ENCODE assay signal across 8 cellular contexts in the genomic region with DNA sequence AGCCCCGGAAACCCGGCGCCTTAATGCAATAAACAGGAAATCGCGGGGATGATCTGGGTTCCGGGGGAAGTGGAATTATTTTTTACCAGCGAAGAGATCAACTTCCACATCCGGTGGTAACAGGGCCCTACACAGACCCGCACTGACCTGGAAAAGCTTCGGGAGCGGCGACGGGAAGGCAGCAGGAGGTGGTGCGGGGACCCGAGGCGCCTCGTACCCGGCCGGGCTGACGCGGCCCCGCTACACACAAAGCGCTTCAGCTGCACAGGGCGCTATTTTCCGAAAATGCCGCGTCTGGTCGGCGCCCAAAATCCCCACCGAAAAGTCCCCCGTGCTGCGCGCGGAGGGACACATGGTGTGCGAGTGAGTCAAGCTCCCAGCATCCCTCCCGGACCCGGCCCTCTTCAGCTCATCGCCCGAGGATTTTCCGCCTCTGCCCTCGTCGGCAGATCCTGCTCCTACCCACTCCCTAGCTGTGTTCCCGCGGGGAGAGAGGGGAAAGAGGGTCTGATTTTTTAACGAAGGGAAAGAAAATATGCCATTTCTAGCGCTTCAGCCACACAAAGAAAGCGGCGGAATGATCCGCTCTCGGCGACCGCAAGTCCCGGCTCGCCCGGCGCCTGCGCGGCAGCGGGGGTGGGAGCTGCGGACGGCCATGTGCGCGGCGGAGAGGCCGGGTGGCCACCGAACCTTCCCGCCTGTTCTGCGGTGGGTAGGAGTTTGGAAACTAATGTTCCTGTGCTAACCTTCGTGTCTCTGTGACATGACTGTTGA. TPM values are rescaled to one million over a fixed set of nuclear protein-coding genes. Genes with fewer than 3 reads are reported as not detected.
DNase-seq lines count a peak whose midpoint lies in the region; ATAC-seq and TF ChIP-seq lines count a peak whose summit lies in the region.

A gene (minus strand): TSS at position 361 of the 774 bp plus-strand sequence. CDS start 45,400 bp downstream, outside the sequence.

- peak; percentile 90; the same call in 1 of the 2 replicates for TF ChIP-seq POLR2A in IMR-90 (IDR thresholded peaks at IDR 0.05; ENCODE audit: low read depth, low read length)

- in situ Hi-C loops in IMR-90 (cut with MboI; ENCODE audit: low sequenced_read_pairs), result no loop called here

- peak; percentile 88 for DNase-seq in COR-L47 (lab: John Stamatoyannopoulos, UW)
- DNase-seq in IMR-90, result peak; percentile 94
- peak; percentile 70 for DNase-seq in PC-3
- DNase-seq in activated T-cell treated with anti-CD3 and anti-CD28 coated beads for 48 hours (ENCODE audit: low read depth), result peak; percentile 90
- peak; percentile 89 for DNase-seq in epithelial cell of prostate (ENCODE audit: low read depth, low spot score)
- DNase-seq in mucosa of gallbladder (ENCODE audit: low spot score), result peak; percentile 86
- peak; percentile 84 for DNase-seq in stimulated activated CD8-positive, alpha-beta memory T cell treated with anti-CD3 and anti-CD28 coated beads, Interleukin-4, amount 100 ng/mL, for 24 hours (ENCODE audit: low read depth)

- no TSS peak for BruUV-seq in IMR-90 (replicated peaks; lab: Mats Ljungman, UMichigan)
- no TSS peak for BruUV-seq in PC-3 (replicated peaks; lab: Mats Ljungman, UMichigan)

- H3K23ac ChIP-seq in IMR-90 (ENCODE audit: low read depth, low read length), result peak within 1 kb of the TSS; percentile 99

- POLR2A ChIA-PET in IMR-90 (lab: Charles Lee; ENCODE audit: unreplicated experiment) (interaction anchor here (0.7 to 0.8 kb wide), 2 partner anchors 18 kb away, joined by 3 read pairs; no protein-coding TSS in a partner anchor), PC-3 (lab: Charles Lee; ENCODE audit: unreplicated experiment) (no interaction called here)

- H4K5ac ChIP-seq in IMR-90 (ENCODE audit: low read depth, low read length), result peak within 1 kb of the TSS; percentile 98

- peak within 1 kb of the TSS; percentile 99 for H3K9ac ChIP-seq in IMR-90 (ENCODE audit: low read depth, low read length)
- peak within 1 kb of the TSS; percentile 99 for H3K9ac ChIP-seq in PC-3 (ENCODE audit: low read length)

- H3K4me1 ChIP-seq in IMR-90 (ENCODE audit: control insufficient read depth, insufficient read depth, low read length) (no peaks in the 10 kb centered on the region; the same call in 1 of the 2 replicates), PC-3 (ENCODE audit: insufficient read depth, low read length) (peaks cover 29% of the 10 kb centered on the region)

- peak within 1 kb of the TSS; percentile 99 for H2AFZ ChIP-seq in IMR-90 (replicated peaks; ENCODE audit: low read length, poor library complexity)
- peak within 1 kb of the TSS; percentile 85 for H2AFZ ChIP-seq in PC-3 (ENCODE audit: low read length)

- H3K4ac ChIP-seq in IMR-90 (ENCODE audit: low read depth, low read length), result peak within 1 kb of the TSS; percentile 99

- peak within 1 kb of the TSS; percentile 69 for H2BK20ac ChIP-seq in IMR-90 (ENCODE audit: low read depth, low read length)

- 1% methylated on average over 43 of the region's 69 CpGs; no CpG with 5 or more reads in 1 of the 2 experiments for WGBS in IMR-90 (ENCODE audit: extremely low coverage in 2 of 2, insufficient read length in 1 of 2), 2 experiments

- H3K18ac ChIP-seq in IMR-90 (ENCODE audit: low read depth, low read length), result peak within 1 kb of the TSS; percentile 98

- no peak for TF ChIP-seq CTCF in IMR-90 (conservative IDR thresholded peaks at IDR 0.05; ENCODE audit: low read depth, low read length)
- TF ChIP-seq CTCF in PC-3 (conservative IDR thresholded peaks at IDR 0.05; ENCODE audit: low read depth, low read length), result no peak

- no peak for TF ChIP-seq RAD21 in IMR-90 (IDR thresholded peaks at IDR 0.05; ENCODE audit: low read length)

- no peaks in the 10 kb centered on the region for H3K9me3 ChIP-seq in IMR-90 (ENCODE audit: control insufficient read depth, insufficient read depth, low read length)
- H3K9me3 ChIP-seq in PC-3 (ENCODE audit: low read length), result no peaks in the 10 kb centered on the region

- H4K8ac ChIP-seq in IMR-90 (ENCODE audit: low read depth in 2 of 2, low read length in 2 of 2), result peak within 1 kb of the TSS; percentile 93 to 100

- H2AK9ac ChIP-seq in IMR-90 (replicated peaks; ENCODE audit: low read depth, low read length, poor library complexity), result peak within 1 kb of the TSS; percentile 99

- no peaks in the 10 kb centered on the region for H3K9me2 ChIP-seq in PC-3 (replicated peaks; ENCODE audit: low read length)

- H2AK5ac ChIP-seq in IMR-90 (ENCODE audit: low read depth, low read length), result peak within 1 kb of the TSS; percentile 99

- peak within 1 kb of the TSS; percentile 94 for H2BK15ac ChIP-seq in IMR-90 (ENCODE audit: low read depth, low read length)

- peaks cover 29% of the 10 kb centered on the region for H4K20me1 ChIP-seq in IMR-90 (ENCODE audit: insufficient read depth, low read length)
- peaks cover 33% of the 10 kb centered on the region; the same call in 1 of the 2 replicates for H4K20me1 ChIP-seq in PC-3 (ENCODE audit: low read length)

- H2BK5ac ChIP-seq in IMR-90 (ENCODE audit: low read depth, low read length, poor library complexity, severe bottlenecking), result peak within 1 kb of the TSS; percentile 99

- H3K79me1 ChIP-seq in IMR-90 (ENCODE audit: low read depth in 1 of 2, low read length in 2 of 2), result peaks cover 19 to 49% of the 10 kb centered on the region in 2 experiments

- ATAC-seq in GM21447 (IDR thresholded peaks at IDR 0.05; ENCODE audit: unreplicated experiment) (peak; percentile 45), IMR-90 (ENCODE audit: low read depth) (peak; percentile 66), PC-3 (peak; percentile 68)

- CTCF ChIA-PET in IMR-90 (lab: Yijun Ruan, JAX) (no interaction called here), PC-3 (lab: Charles Lee) (no interaction called here)

- peak within 1 kb of the TSS; percentile 100 for H3K14ac ChIP-seq in IMR-90 (replicated peaks; ENCODE audit: low read depth, low read length)

- H4K91ac ChIP-seq in IMR-90 (ENCODE audit: insufficient read depth, low read depth, low read length), result peak within 1 kb of the TSS; percentile 100

- dilution Hi-C loops in IMR-90 (cut with HindIII; ENCODE audit: low sequenced_read_pairs, unreplicated experiment), result no loop called here

- peaks cover 12% of the 10 kb centered on the region for H3K9me1 ChIP-seq in IMR-90 (ENCODE audit: insufficient read depth, low read length)

- peaks cover 88% of the 10 kb centered on the region for H3K79me2 ChIP-seq in PC-3 (ENCODE audit: low read length)

- peak within 1 kb of the TSS; percentile 60 for H3K4me3 ChIP-seq in IMR-90 (ENCODE audit: insufficient read depth, low read depth, low read length)
- H3K4me3 ChIP-seq in PC-3 (ENCODE audit: low read length), result peak within 1 kb of the TSS; percentile 94

- peak within 1 kb of the TSS; percentile 100 for H3K56ac ChIP-seq in IMR-90 (ENCODE audit: extremely low read depth, insufficient read depth, low read length)

- intact Hi-C loops in IMR-90 (cut with micrococcal nuclease), result loop anchor here (1.0 to 10.0 kb wide), 4 partner anchors 69 to 1520 kb away; a partner anchor contains a TSS
- intact Hi-C loops in PC-3 (cut with micrococcal nuclease), result loop anchor here (2.0 to 10.0 kb wide), 2 partner anchors 70 to 150 kb away; a partner anchor contains a TSS

- no peaks in the 10 kb centered on the region for H3F3A ChIP-seq in PC-3 (ENCODE audit: low read length, unreplicated experiment)

- H3K4me2 ChIP-seq in IMR-90 (ENCODE audit: low read depth, low read length), result peak within 1 kb of the TSS; percentile 74
- peak within 1 kb of the TSS; percentile 93 for H3K4me2 ChIP-seq in PC-3 (ENCODE audit: low read length)

- H3K36me3 ChIP-seq in IMR-90 (ENCODE audit: control insufficient read depth, insufficient read depth, low read length) (no peaks in the 10 kb centered on the region), PC-3 (ENCODE audit: low read depth, low read length) (peaks cover 7% of the 10 kb centered on the region)

- peak within 1 kb of the TSS; percentile 98 for H2BK120ac ChIP-seq in IMR-90 (ENCODE audit: low read depth, low read length)

- H3K27ac ChIP-seq in IMR-90 (ENCODE audit: insufficient read depth, low read length), result peak within 1 kb of the TSS; percentile 98
- H3K27ac ChIP-seq in PC-3 (ENCODE audit: low read length), result peak within 1 kb of the TSS; percentile 94
- peak within 1 kb of the TSS; percentile 99 for H3K27ac ChIP-seq in epithelial cell of prostate

- no peaks in the 10 kb centered on the region for H3K27me3 ChIP-seq in IMR-90 (ENCODE audit: control insufficient read depth, insufficient read depth, low read length)
- H3K27me3 ChIP-seq in PC-3 (ENCODE audit: low read length), result no peaks in the 10 kb centered on the region

TF ChIP-seq in IMR-90, 13 proteins besides CTCF, POLR2A, EP300 and RAD21 (continues in another document):
- no peak for TF ChIP-seq SMC3 (IDR thresholded peaks at IDR 0.05; ENCODE audit: low read depth, low read length)
- TF ChIP-seq RCOR1 (IDR thresholded peaks at IDR 0.05; ENCODE audit: insufficient replicate concordance, low read length), result no peak
- no peak for TF ChIP-seq NFE2L2 (IDR thresholded peaks at IDR 0.05; ENCODE audit: low read depth, low read length)
- TF ChIP-seq RFX5 (IDR thresholded peaks at IDR 0.05; ENCODE audit: low read depth, low read length), result no peak
- no peak for TF ChIP-seq FOS (IDR thresholded peaks at IDR 0.05; ENCODE audit: low read depth, low read length)
- no peak; the same call in none of the 2 replicates for TF ChIP-seq CHD1 (IDR thresholded peaks at IDR 0.05; ENCODE audit: low read depth, low read length)
- peak; percentile 32; the same call in 1 of the 2 replicates for TF ChIP-seq BHLHE40 (IDR thresholded peaks at IDR 0.05; ENCODE audit: low read depth, low read length)
- TF ChIP-seq MAZ (IDR thresholded peaks at IDR 0.05; ENCODE audit: borderline replicate concordance, low read depth, low read length), result no peak; the same call in none of the 2 replicates
- TF ChIP-seq CEBPB (IDR thresholded peaks at IDR 0.05; ENCODE audit: low read depth, low read length), result no peak
- TF ChIP-seq MXI1 (IDR thresholded peaks at IDR 0.05; ENCODE audit: borderline replicate concordance, low read depth, low read length), result peak; percentile 99
- TF ChIP-seq, protein P1, sequence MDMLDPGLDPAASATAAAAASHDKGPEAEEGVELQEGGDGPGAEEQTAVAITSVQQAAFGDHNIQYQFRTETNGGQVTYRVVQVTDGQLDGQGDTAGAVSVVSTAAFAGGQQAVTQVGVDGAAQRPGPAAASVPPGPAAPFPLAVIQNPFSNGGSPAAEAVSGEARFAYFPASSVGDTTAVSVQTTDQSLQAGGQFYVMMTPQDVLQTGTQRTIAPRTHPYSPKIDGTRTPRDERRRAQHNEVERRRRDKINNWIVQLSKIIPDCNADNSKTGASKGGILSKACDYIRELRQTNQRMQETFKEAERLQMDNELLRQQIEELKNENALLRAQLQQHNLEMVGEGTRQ (IDR thresholded peaks at IDR 0.05; ENCODE audit: low read depth, low read length), result peak; percentile 21; the same call in 1 of the 2 replicates
- no peak for TF ChIP-seq MAFK (IDR thresholded peaks at IDR 0.05; ENCODE audit: low read depth, low read length)

RNA-seq across cellular contexts. Expression of the gene that starts here (rescaled TPM):
- total RNA-seq in IMR-90 (2012; rRNA removed) (76.4 and 89.3 TPM in 2 replicates), PC-3 (2014; rRNA removed) (34.2 and 39.7 TPM in 2 replicates), mucosa of gallbladder (16.0 TPM)
- polyA plus RNA-seq in IMR-90 (2012; rRNA removed), result 23.4 and 26.3 TPM in 2 replicates
- polyA plus RNA-seq in IMR-90 (2012; cell fraction: cytosol; rRNA removed), result 13.2 and 13.8 TPM in 2 replicates
- polyA plus RNA-seq in IMR-90 (2012; cell fraction: nucleus; rRNA removed; ENCODE audit: low replicate concordance), result 9.3 and 17.9 TPM in 2 replicates

Comparison
In these comparisons a context has a peak if more than half of its experiments do, and no peak if none do; other contexts are left out.
1. Peak in every context shown above with its lines: DNase-seq, ATAC-seq, H3K4me3 ChIP-seq and H3K27ac ChIP-seq.